In genomic region chr4:117134386-117134785, GRCh38 we compare ENCODE assay signal across 9 cellular contexts. TPM values are rescaled to one million over a fixed set of nuclear protein-coding genes. Genes with fewer than 3 reads are reported as not detected.
DNase-seq lines count a peak whose midpoint lies in the region; ATAC-seq and TF ChIP-seq lines count a peak whose summit lies in the region.
"Had no signal": no experiment of that assay in that cellular context is flagged by ENCODE, and none has a peak within 500 bp of the region (broad histone marks: within the 10 kb centered on the region; RNA-seq: fewer than 3 reads in every experiment).

No MANE protein-coding gene starts in this region.

- H3K4me3 Mint-ChIP-seq in endothelial cell (ENCODE audit: unreplicated experiment): no peak overlapping the region
- H3K4me3 Mint-ChIP-seq: memory B cell had no signal

- H3K9me3 ChIP-seq in HEK293 (ENCODE audit: control insufficient read depth, insufficient read depth, low read depth, low read length) (no peaks in the 10 kb centered on the region), PC-3 (ENCODE audit: low read length) (no peaks in the 10 kb centered on the region), MG63 (no peaks in the 10 kb centered on the region)

- H3K4me3 ChIP-seq in HEK293 (ENCODE audit: low read depth, low read length): no peak overlapping the region
- H3K4me3 ChIP-seq in PC-3 (ENCODE audit: low read length): peak overlapping the region; percentile 47
- H3K4me3 ChIP-seq in MG63: no peak overlapping the region

- POLR2A ChIA-PET in HEK293 (lab: Yijun Ruan, JAX): no interaction called here
- POLR2A ChIA-PET in PC-3 (lab: Charles Lee; ENCODE audit: unreplicated experiment): no interaction called here

- peak overlapping the region; percentile 74 for H3K4me2 ChIP-seq in PC-3 (ENCODE audit: low read length)

- ATAC-seq in PC-3: peak; percentile 74
- ATAC-seq in GM21825 (IDR thresholded peaks at IDR 0.05; ENCODE audit: unreplicated experiment): no peak

- H3F3A ChIP-seq in PC-3 (ENCODE audit: low read length, unreplicated experiment): no peaks in the 10 kb centered on the region

- H2AFZ ChIP-seq in PC-3 (ENCODE audit: low read length): peak overlapping the region; percentile 71

- no peak overlapping the region for H3K9ac ChIP-seq in PC-3 (ENCODE audit: low read length)

- no peaks in the 10 kb centered on the region for H3K4me1 ChIP-seq in HEK293 (ENCODE audit: control insufficient read depth, insufficient read depth, low read length)
- H3K4me1 ChIP-seq in PC-3 (ENCODE audit: insufficient read depth, low read length): peaks cover 10% of the 10 kb centered on the region; the same call in 1 of the 2 replicates

- no peaks in the 10 kb centered on the region for H3K4me1 Mint-ChIP-seq in endothelial cell (ENCODE audit: unreplicated experiment)
- H3K4me1 Mint-ChIP-seq: memory B cell had no signal

- H3K9me3 Mint-ChIP-seq in endothelial cell (ENCODE audit: unreplicated experiment): no peaks in the 10 kb centered on the region

- in situ Hi-C loops in Caki2 (cut with HindIII; ENCODE audit: low pct_unique_long_range_greater_than_20kb, low sequenced_read_pairs): no loop called here

- H3K9me2 ChIP-seq in PC-3 (replicated peaks; ENCODE audit: low read length): no peaks in the 10 kb centered on the region

- TF ChIP-seq CTCF in HEK293 (tag by site-specific recombination; IDR thresholded peaks at IDR 0.05): no peak
- peak; percentile 79 for TF ChIP-seq CTCF in PC-3 (conservative IDR thresholded peaks at IDR 0.05; ENCODE audit: low read depth, low read length)
- peak; percentile 63 for TF ChIP-seq CTCF in endothelial cell (IDR thresholded peaks at IDR 0.05; ENCODE audit: unreplicated experiment)

- no peaks in the 10 kb centered on the region for H4K20me1 ChIP-seq in PC-3 (ENCODE audit: low read length)

- no TSS peak for BruUV-seq in PC-3 (replicated peaks; lab: Mats Ljungman, UMichigan)

- H3K27me3 Mint-ChIP-seq in endothelial cell (ENCODE audit: unreplicated experiment): no peaks in the 10 kb centered on the region
- H3K27me3 Mint-ChIP-seq: memory B cell had no signal

- DNase-seq in Caki2 (ENCODE audit: low read depth) (peak; percentile 91), PC-3 (peak; percentile 69), endothelial cell (ENCODE audit: low spot score) (no peak), occipital lobe (lab: John Stamatoyannopoulos, UW) (peak; percentile 2), MG63 (no peak)
- no peak for DNase-seq in activated effector memory CD4-positive, alpha-beta T cell treated with Interleukin-2 at 50 U/mL for 16 hours

- H3K36me3 ChIP-seq in HEK293 (ENCODE audit: control insufficient read depth in 2 of 2, insufficient read depth in 1 of 2, low read length in 2 of 2) (no peaks in the 10 kb centered on the region), PC-3 (ENCODE audit: low read depth, low read length) (no peaks in the 10 kb centered on the region), MG63 (no peaks in the 10 kb centered on the region)

- H3K27ac ChIP-seq in HEK293 (ENCODE audit: extremely low read depth, low read depth, low read length) (no peak overlapping the region), PC-3 (ENCODE audit: low read length) (no peak overlapping the region)

- no peaks in the 10 kb centered on the region for H3K79me2 ChIP-seq in PC-3 (ENCODE audit: low read length)

- CTCF ChIA-PET in HEK293 (lab: Yijun Ruan, JAX) (interaction anchor here (0.7 to 1.7 kb wide), 3 partner anchors 461 to 900 kb away, joined by 3 to 5 read pairs (median 4); partner anchors contain the start of gene NDST3), PC-3 (lab: Charles Lee) (interaction anchor here (0.6 kb wide), 1 partner anchor 834 kb away, joined by 4 read pairs; no protein-coding TSS in a partner anchor)

- intact Hi-C loops in PC-3 (cut with micrococcal nuclease): loop anchor here (1.0 to 10.0 kb wide), 9 partner anchors 260 to 1140 kb away; partner anchors contain the start of gene NDST3

- H3K36me3 Mint-ChIP-seq in endothelial cell (ENCODE audit: low read depth, unreplicated experiment): no peaks in the 10 kb centered on the region
- H3K36me3 Mint-ChIP-seq: memory B cell had no signal

- H3K27ac Mint-ChIP-seq in endothelial cell (ENCODE audit: unreplicated experiment): no peak overlapping the region
- H3K27ac Mint-ChIP-seq: memory B cell had no signal

- no peaks in the 10 kb centered on the region for H3K27me3 ChIP-seq in PC-3 (ENCODE audit: low read length)
- no peaks in the 10 kb centered on the region for H3K27me3 ChIP-seq in MG63

TF ChIP-seq in HEK293, 187 proteins besides CTCF, POLR2A, EP300 and RAD21:
- TF ChIP-seq ZNF146 (tag by site-specific recombination; IDR thresholded peaks at IDR 0.05) (no peak), TRIM28 (IDR thresholded peaks at IDR 0.05; ENCODE audit: borderline replicate concordance, low read length) (no peak), ZNF391 (tag by site-specific recombination; IDR thresholded peaks at IDR 0.05; ENCODE audit: borderline replicate concordance, low read depth) (no peak), AEBP2 (tag by site-specific recombination; IDR thresholded peaks at IDR 0.05; ENCODE audit: borderline replicate concordance) (no peak), ZNF433 (tag by site-specific recombination; IDR thresholded peaks at IDR 0.05; ENCODE audit: low read depth) (no peak), ZNF658 (tag by site-specific recombination; IDR thresholded peaks at IDR 0.05) (no peak), ZNF654 (tag by site-specific recombination; IDR thresholded peaks at IDR 0.05; ENCODE audit: low read depth) (peak; percentile 64), PRDM1 (tag by site-specific recombination; IDR thresholded peaks at IDR 0.05) (peak; percentile 69)

RNA-seq across cellular contexts. Expression of gene TRAM1L1, which starts 49.0 kb away (rescaled TPM):
- 3.8 and 6.8 TPM in 2 replicates for total RNA-seq in Caki2 (2014; rRNA removed; shearing (Covaris generic); ENCODE audit: low replicate concordance)
- total RNA-seq in PC-3 (2014; rRNA removed) (0.87 and 1.0 TPM in 2 replicates), endothelial cell (ENCODE audit: unreplicated experiment) (1.8 TPM), occipital lobe (37.1 TPM)
- 3.3 and 4.0 TPM in 2 replicates for total RNA-seq in MG63 (2014; rRNA removed; shearing (Covaris generic); ENCODE audit: low replicate concordance)

Comparison
In these comparisons a context has a peak if more than half of its experiments do, and no peak if none do; other contexts are left out.
1. DNase-seq: peak in Caki2 (single experiment), PC-3 (single experiment) and occipital lobe (single experiment); none in endothelial cell (single experiment), MG63 (single experiment) and activated effector memory CD4-positive, alpha-beta T cell treated with Interleukin-2 at 50 U/mL for 16 hours (single experiment).